Comparison of ENCODE assay signal across 29 cellular contexts in the genomic region with DNA sequence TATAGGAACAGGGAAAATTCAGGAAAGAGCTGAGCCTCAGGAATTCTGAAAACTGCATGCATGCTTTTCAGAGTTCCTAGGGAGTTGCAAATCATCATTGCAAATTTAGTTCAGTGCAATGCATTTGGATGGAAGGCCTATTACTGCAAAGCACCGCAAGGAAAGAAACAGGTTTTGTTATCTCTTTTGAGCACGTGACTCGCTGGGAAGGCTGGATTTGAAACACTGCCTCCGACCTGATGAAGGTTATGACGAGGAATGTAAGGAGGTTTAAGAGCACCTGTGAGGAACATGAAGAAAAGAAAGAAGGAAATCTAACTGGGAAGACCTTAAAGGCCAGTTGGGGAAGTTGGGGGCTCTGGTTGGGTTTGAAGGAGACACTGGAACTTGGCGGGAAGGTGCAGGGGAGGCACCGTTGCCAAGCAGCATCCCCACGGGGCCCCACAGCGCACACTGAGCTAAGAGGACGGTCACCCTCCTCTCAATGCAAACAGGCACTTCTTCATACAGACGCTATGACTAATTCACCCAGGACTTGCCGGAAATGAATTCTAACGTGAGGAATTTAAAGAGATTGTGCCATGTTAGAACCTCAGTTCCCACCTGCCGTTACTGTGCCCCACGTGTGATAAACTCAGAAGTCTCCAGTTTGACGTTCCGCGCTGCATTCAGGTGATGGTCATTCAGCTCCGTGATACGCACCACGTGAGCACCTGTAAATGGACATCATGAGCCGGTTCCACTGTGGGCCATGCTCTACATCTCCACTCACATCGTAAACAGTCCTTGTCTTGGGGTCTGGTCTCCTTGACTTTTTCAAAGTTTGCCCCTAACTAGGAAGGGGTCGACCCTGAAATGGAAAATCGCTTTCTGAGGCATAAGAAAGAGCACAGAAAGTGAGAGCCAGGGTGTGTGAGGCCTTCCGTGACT. TPM values are rescaled to one million over a fixed set of nuclear protein-coding genes. Genes with fewer than 3 reads are reported as not detected.
DNase-seq lines count a peak whose midpoint lies in the region; ATAC-seq and TF ChIP-seq lines count a peak whose summit lies in the region.
"Had no signal": no experiment of that assay in that cellular context is flagged by ENCODE, and none has a peak within 500 bp of the region (broad histone marks: within the 10 kb centered on the region; RNA-seq: fewer than 3 reads in every experiment).

No MANE protein-coding gene starts in this region.

- no peaks in the 10 kb centered on the region for H4K20me1 ChIP-seq in Karpas-422 (ENCODE audit: insufficient read depth, low read depth, low read length)

- no peak overlapping the region for H3K4me3 Mint-ChIP-seq in Calu3 (ENCODE audit: low read depth, unreplicated experiment)
- no peak overlapping the region for H3K4me3 Mint-ChIP-seq in WTC11
- H3K4me3 Mint-ChIP-seq: activated T-helper 1 cell treated with anti-CD3 and anti-CD28 coated beads, Interleukin-12 subunit alpha, Interleukin-12 subunit beta, Interleukin-2, Interleukin-4 antibody, amounts not matched to agents 30 ng/mL and 10 ng/mL and 1 ng/mL, durations not matched to agents 14 hours and 24 hours and 36 hours; CD4-positive, CD25-positive, alpha-beta regulatory T cell; natural killer cell; stimulated activated memory B cell treated with anti-CD40 and anti-IgM and Interleukin-4, amounts not matched to agents 10 μg/mL and 1 μg/mL and 100 μg/mL, for 72 hours had no signal

- no peak for ATAC-seq in WTC11
- no peak for ATAC-seq in GM18502 (IDR thresholded peaks at IDR 0.05; ENCODE audit: poor library complexity, unreplicated experiment)
- ATAC-seq: activated naive CD4-positive, alpha-beta T cell treated with anti-CD3 and anti-CD28 coated beads, Interleukin-2, amount 50 U/mL, for 72 hours; gastrocnemius medialis; lower lobe of right lung; natural killer cell; psoas muscle; stimulated activated memory B cell treated with anti-CD40 and anti-IgM and Interleukin-4, amounts not matched to agents 10 μg/mL and 1 μg/mL and 100 μg/mL, for 72 hours had no signal

- no peaks in the 10 kb centered on the region for H3K9me3 ChIP-seq in Karpas-422 (ENCODE audit: low read length)
- H3K9me3 ChIP-seq: gastrocnemius medialis, lower lobe of right lung, Peyer's patch, psoas muscle, SJCRH30, transverse colon had no signal

- DNase-seq in A172 (ENCODE audit: low spot score), result peak; percentile 18
- DNase-seq in Calu3, result peak; percentile 6
- no peak for DNase-seq in WTC11 (ENCODE audit: low spot score)
- peak; percentile 8 for DNase-seq in mucosa of gallbladder (ENCODE audit: low spot score)
- no peak for DNase-seq in Karpas-422
- DNase-seq in KBM-7, result no peak
- DNase-seq: activated CD4-positive, alpha-beta T cell treated with anti-CD3 and anti-CD28 coated beads, Interleukin-2, amount 50 U/mL, for 1 hour; amygdala; brain microvascular endothelial cell; CD4-positive, CD25-positive, alpha-beta regulatory T cell; gastrocnemius medialis; kidney; lower lobe of right lung; natural killer cell; NCI-H146; NCI-H2107; NCI-H446; NCI-H748 treated with DMSO at 0.1 percent for 48 hours; nucleus accumbens; Peyer's patch; psoas muscle; SJCRH30; stimulated activated CD4-positive, alpha-beta T cell treated with anti-CD3 and anti-CD28 coated beads, Interleukin-15, amount 100 ng/mL, for 24 hours; T-helper 9 cell; transverse colon had no signal

- peaks cover 48% of the 10 kb centered on the region for H3K4me1 ChIP-seq in Karpas-422 (ENCODE audit: low read length)
- H3K4me1 ChIP-seq: gastrocnemius medialis, psoas muscle, SJCRH30 had no signal

- H3K27me3 Mint-ChIP-seq in Calu3 (ENCODE audit: unreplicated experiment), result peaks cover 25% of the 10 kb centered on the region
- peaks cover 20% of the 10 kb centered on the region for H3K27me3 Mint-ChIP-seq in WTC11 (ENCODE audit: low read depth)
- H3K27me3 Mint-ChIP-seq: CD4-positive, CD25-positive, alpha-beta regulatory T cell had no signal

- H3K4me2 ChIP-seq in Karpas-422 (ENCODE audit: low read depth, low read length, poor library complexity, severe bottlenecking), result no peak overlapping the region

- no TSS peak for BruUV-seq in Calu3 (replicated peaks; lab: Mats Ljungman, UMichigan)

- no peak for TF ChIP-seq CTCF in Calu3 (IDR thresholded peaks at IDR 0.05; ENCODE audit: unreplicated experiment)
- no peak for TF ChIP-seq CTCF in WTC11 (IDR thresholded peaks at IDR 0.05)

- in situ Hi-C loops in KBM-7 (cut with MboI; ENCODE audit: low pct_unique_long_range_greater_than_20kb, low sequenced_read_pairs), result no loop called here

- no peak overlapping the region for H3K4me3 ChIP-seq in Karpas-422 (ENCODE audit: low read length)
- H3K4me3 ChIP-seq: gastrocnemius medialis, lower lobe of right lung, Peyer's patch, psoas muscle, SJCRH30, transverse colon had no signal

- no peaks in the 10 kb centered on the region for H3K9me2 ChIP-seq in Karpas-422 (replicated peaks; ENCODE audit: insufficient read depth, low read length)

- H3K27ac ChIP-seq in Karpas-422 (ENCODE audit: low read length), result no peak overlapping the region
- H3K27ac ChIP-seq: brain microvascular endothelial cell, gastrocnemius medialis, lower lobe of right lung, Peyer's patch, psoas muscle, SJCRH30, transverse colon had no signal

- H3K27ac Mint-ChIP-seq in Calu3 (ENCODE audit: unreplicated experiment) (no peak overlapping the region), WTC11 (no peak overlapping the region)
- H3K27ac Mint-ChIP-seq: activated naive CD4-positive, alpha-beta T cell treated with anti-CD3 and anti-CD28 coated beads, Interleukin-2, amount 50 U/mL, for 72 hours; activated T-helper 1 cell treated with anti-CD3 and anti-CD28 coated beads, Interleukin-12 subunit alpha, Interleukin-12 subunit beta, Interleukin-2, Interleukin-4 antibody, amounts not matched to agents 30 ng/mL and 10 ng/mL and 1 ng/mL, durations not matched to agents 14 hours and 24 hours and 36 hours; natural killer cell; stimulated activated memory B cell treated with anti-CD40 and anti-IgM and Interleukin-4, amounts not matched to agents 10 μg/mL and 1 μg/mL and 100 μg/mL, for 72 hours had no signal

- no peaks in the 10 kb centered on the region for H3K79me2 ChIP-seq in Karpas-422 (ENCODE audit: low read length)

- no peak overlapping the region for H3K9ac ChIP-seq in Karpas-422 (ENCODE audit: low read length)

- H3K27me3 ChIP-seq in Karpas-422 (ENCODE audit: low read length), result no peaks in the 10 kb centered on the region
- H3K27me3 ChIP-seq: brain microvascular endothelial cell, Peyer's patch had no signal

- H3K9me3 Mint-ChIP-seq in Calu3 (ENCODE audit: low read depth, unreplicated experiment), result no peaks in the 10 kb centered on the region
- peaks cover 6% of the 10 kb centered on the region for H3K9me3 Mint-ChIP-seq in WTC11
- H3K9me3 Mint-ChIP-seq: activated naive CD4-positive, alpha-beta T cell treated with anti-CD3 and anti-CD28 coated beads, Interleukin-2, amount 50 U/mL, for 72 hours; activated T-helper 1 cell treated with anti-CD3 and anti-CD28 coated beads, Interleukin-12 subunit alpha, Interleukin-12 subunit beta, Interleukin-2, Interleukin-4 antibody, amounts not matched to agents 30 ng/mL and 10 ng/mL and 1 ng/mL, durations not matched to agents 14 hours and 24 hours and 36 hours; CD4-positive, CD25-positive, alpha-beta regulatory T cell; natural killer cell; stimulated activated memory B cell treated with anti-CD40 and anti-IgM and Interleukin-4, amounts not matched to agents 10 μg/mL and 1 μg/mL and 100 μg/mL, for 72 hours had no signal

- peaks cover 12% of the 10 kb centered on the region for H3K4me1 Mint-ChIP-seq in Calu3 (ENCODE audit: low read depth, unreplicated experiment)
- peaks cover 9% of the 10 kb centered on the region for H3K4me1 Mint-ChIP-seq in WTC11

- no peak overlapping the region for H2AFZ ChIP-seq in Karpas-422 (ENCODE audit: low read length)

- CTCF ChIA-PET in Calu3 (lab: Charles Lee), result no interaction called here
- CTCF ChIA-PET in WTC11 (lab: Charles Lee), result no interaction called here

- H3K36me3 ChIP-seq in Karpas-422 (ENCODE audit: insufficient read depth, low read length), result no peaks in the 10 kb centered on the region
- H3K36me3 ChIP-seq: brain microvascular endothelial cell, gastrocnemius medialis, lower lobe of right lung, Peyer's patch, SJCRH30, transverse colon had no signal

- H3K36me3 Mint-ChIP-seq in Calu3 (ENCODE audit: insufficient read depth, unreplicated experiment) (peaks cover 5% of the 10 kb centered on the region), WTC11 (peaks cover 4% of the 10 kb centered on the region)
- H3K36me3 Mint-ChIP-seq: activated naive CD4-positive, alpha-beta T cell treated with anti-CD3 and anti-CD28 coated beads, Interleukin-2, amount 50 U/mL, for 72 hours; CD4-positive, CD25-positive, alpha-beta regulatory T cell; natural killer cell; stimulated activated memory B cell treated with anti-CD40 and anti-IgM and Interleukin-4, amounts not matched to agents 10 μg/mL and 1 μg/mL and 100 μg/mL, for 72 hours had no signal

- POLR2A ChIA-PET in WTC11 (lab: Charles Lee), result no interaction called here

- intact Hi-C loops in Calu3 (cut with micrococcal nuclease; ENCODE audit: unreplicated experiment), result no loop called here

TF ChIP-seq in WTC11, 78 proteins besides CTCF, POLR2A, EP300 and RAD21:
- TF ChIP-seq MXD4 (CRISPR knock-in tag; IDR thresholded peaks at IDR 0.05; ENCODE audit: borderline replicate concordance), result no peak
- TF ChIP-seq, protein P1, sequence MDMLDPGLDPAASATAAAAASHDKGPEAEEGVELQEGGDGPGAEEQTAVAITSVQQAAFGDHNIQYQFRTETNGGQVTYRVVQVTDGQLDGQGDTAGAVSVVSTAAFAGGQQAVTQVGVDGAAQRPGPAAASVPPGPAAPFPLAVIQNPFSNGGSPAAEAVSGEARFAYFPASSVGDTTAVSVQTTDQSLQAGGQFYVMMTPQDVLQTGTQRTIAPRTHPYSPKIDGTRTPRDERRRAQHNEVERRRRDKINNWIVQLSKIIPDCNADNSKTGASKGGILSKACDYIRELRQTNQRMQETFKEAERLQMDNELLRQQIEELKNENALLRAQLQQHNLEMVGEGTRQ (CRISPR knock-in tag; IDR thresholded peaks at IDR 0.05), result peak; percentile 50; the same call in 1 of the 2 replicates
TF ChIP-seq in WTC11: peak in this region for 1.

RNA-seq across cellular contexts. Expression of gene TMEM18, which starts 35.4 kb away (rescaled TPM):
- 32.6 and 75.0 TPM in 2 replicates for total RNA-seq in A172 (2014; rRNA removed; shearing (Covaris generic))
- total RNA-seq in Calu3 (2022) (18.9 and 19.0 TPM in 2 replicates), WTC11 (2021) (23.9 to 27.4 TPM (median 24.0 TPM) in 3 replicates), mucosa of gallbladder (18.6 TPM)
- total RNA-seq in Karpas-422 (2014; rRNA removed; shearing (Covaris generic); ENCODE audit: low replicate concordance), result 46.1 and 48.6 TPM in 2 replicates

Comparison
In these comparisons a context has a peak if more than half of its experiments do, and no peak if none do; other contexts are left out.
1. DNase-seq: peak in A172 (single experiment), Calu3 (single experiment) and mucosa of gallbladder (single experiment); none in WTC11 (single experiment), Karpas-422 (single experiment) and KBM-7 (single experiment).